In the genomic region with DNA sequence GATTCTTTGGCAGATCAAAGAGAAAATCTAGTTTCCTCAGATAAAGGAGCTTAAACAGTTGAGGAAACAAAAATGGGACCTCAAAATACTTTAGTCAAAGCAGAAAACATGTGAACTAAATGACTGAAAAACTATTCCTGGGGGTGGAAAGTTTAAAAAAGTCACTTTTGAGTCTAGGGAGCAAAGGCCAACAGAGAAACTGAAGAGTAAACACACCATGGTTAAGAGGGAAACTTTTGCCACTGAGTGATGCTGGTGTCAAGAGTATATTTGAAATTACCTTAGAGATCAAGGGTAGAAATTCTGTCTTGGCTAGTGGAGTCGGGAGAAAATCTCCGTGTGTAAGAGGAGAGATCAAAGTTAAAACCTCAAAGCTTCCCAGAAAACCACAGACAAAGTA, we compare ENCODE assay signal across 1 cellular context.
TF ChIP-seq lines count a peak whose summit lies in the region.

No MANE protein-coding gene starts in this region.

TF ChIP-seq in GM23338, 12 proteins besides CTCF, POLR2A, EP300 and RAD21 (continued from another document):
- TF ChIP-seq, protein P1, sequence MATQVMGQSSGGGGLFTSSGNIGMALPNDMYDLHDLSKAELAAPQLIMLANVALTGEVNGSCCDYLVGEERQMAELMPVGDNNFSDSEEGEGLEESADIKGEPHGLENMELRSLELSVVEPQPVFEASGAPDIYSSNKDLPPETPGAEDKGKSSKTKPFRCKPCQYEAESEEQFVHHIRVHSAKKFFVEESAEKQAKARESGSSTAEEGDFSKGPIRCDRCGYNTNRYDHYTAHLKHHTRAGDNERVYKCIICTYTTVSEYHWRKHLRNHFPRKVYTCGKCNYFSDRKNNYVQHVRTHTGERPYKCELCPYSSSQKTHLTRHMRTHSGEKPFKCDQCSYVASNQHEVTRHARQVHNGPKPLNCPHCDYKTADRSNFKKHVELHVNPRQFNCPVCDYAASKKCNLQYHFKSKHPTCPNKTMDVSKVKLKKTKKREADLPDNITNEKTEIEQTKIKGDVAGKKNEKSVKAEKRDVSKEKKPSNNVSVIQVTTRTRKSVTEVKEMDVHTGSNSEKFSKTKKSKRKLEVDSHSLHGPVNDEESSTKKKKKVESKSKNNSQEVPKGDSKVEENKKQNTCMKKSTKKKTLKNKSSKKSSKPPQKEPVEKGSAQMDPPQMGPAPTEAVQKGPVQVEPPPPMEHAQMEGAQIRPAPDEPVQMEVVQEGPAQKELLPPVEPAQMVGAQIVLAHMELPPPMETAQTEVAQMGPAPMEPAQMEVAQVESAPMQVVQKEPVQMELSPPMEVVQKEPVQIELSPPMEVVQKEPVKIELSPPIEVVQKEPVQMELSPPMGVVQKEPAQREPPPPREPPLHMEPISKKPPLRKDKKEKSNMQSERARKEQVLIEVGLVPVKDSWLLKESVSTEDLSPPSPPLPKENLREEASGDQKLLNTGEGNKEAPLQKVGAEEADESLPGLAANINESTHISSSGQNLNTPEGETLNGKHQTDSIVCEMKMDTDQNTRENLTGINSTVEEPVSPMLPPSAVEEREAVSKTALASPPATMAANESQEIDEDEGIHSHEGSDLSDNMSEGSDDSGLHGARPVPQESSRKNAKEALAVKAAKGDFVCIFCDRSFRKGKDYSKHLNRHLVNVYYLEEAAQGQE (IDR thresholded peaks at IDR 0.05; ENCODE audit: unreplicated experiment): no peak
- no peak for TF ChIP-seq CREB1 (CRISPR knock-in tag; IDR thresholded peaks at IDR 0.05; ENCODE audit: low read depth)
- TF ChIP-seq EZH2 (IDR thresholded peaks at IDR 0.05; ENCODE audit: low read depth, unreplicated experiment): no peak
- TF ChIP-seq, protein P2, sequence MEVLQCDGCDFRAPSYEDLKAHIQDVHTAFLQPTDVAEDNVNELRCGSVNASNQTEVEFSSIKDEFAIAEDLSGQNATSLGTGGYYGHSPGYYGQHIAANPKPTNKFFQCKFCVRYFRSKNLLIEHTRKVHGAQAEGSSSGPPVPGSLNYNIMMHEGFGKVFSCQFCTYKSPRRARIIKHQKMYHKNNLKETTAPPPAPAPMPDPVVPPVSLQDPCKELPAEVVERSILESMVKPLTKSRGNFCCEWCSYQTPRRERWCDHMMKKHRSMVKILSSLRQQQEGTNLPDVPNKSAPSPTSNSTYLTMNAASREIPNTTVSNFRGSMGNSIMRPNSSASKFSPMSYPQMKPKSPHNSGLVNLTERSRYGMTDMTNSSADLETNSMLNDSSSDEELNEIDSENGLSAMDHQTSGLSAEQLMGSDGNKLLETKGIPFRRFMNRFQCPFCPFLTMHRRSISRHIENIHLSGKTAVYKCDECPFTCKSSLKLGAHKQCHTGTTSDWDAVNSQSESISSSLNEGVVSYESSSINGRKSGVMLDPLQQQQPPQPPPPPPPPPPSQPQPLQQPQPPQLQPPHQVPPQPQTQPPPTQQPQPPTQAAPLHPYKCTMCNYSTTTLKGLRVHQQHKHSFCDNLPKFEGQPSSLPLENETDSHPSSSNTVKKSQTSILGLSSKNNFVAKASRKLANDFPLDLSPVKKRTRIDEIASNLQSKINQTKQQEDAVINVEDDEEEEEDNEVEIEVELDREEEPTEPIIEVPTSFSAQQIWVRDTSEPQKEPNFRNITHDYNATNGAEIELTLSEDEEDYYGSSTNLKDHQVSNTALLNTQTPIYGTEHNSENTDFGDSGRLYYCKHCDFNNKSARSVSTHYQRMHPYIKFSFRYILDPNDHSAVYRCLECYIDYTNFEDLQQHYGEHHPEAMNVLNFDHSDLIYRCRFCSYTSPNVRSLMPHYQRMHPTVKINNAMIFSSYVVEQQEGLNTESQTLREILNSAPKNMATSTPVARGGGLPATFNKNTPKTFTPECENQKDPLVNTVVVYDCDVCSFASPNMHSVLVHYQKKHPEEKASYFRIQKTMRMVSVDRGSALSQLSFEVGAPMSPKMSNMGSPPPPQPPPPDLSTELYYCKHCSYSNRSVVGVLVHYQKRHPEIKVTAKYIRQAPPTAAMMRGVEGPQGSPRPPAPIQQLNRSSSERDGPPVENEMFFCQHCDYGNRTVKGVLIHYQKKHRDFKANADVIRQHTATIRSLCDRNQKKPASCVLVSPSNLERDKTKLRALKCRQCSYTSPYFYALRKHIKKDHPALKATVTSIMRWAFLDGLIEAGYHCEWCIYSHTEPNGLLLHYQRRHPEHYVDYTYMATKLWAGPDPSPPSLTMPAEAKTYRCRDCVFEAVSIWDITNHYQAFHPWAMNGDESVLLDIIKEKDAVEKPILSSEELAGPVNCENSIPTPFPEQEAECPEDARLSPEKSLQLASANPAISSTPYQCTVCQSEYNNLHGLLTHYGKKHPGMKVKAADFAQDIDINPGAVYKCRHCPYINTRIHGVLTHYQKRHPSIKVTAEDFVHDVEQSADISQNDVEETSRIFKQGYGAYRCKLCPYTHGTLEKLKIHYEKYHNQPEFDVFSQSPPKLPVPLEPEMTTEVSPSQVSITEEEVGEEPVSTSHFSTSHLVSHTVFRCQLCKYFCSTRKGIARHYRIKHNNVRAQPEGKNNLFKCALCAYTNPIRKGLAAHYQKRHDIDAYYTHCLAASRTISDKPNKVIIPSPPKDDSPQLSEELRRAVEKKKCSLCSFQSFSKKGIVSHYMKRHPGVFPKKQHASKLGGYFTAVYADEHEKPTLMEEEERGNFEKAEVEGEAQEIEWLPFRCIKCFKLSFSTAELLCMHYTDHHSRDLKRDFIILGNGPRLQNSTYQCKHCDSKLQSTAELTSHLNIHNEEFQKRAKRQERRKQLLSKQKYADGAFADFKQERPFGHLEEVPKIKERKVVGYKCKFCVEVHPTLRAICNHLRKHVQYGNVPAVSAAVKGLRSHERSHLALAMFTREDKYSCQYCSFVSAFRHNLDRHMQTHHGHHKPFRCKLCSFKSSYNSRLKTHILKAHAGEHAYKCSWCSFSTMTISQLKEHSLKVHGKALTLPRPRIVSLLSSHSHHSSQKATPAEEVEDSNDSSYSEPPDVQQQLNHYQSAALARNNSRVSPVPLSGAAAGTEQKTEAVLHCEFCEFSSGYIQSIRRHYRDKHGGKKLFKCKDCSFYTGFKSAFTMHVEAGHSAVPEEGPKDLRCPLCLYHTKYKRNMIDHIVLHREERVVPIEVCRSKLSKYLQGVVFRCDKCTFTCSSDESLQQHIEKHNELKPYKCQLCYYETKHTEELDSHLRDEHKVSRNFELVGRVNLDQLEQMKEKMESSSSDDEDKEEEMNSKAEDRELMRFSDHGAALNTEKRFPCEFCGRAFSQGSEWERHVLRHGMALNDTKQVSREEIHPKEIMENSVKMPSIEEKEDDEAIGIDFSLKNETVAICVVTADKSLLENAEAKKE (CRISPR knock-in tag; IDR thresholded peaks at IDR 0.05): no peak
- TF ChIP-seq EZH2phosphoT487 (IDR thresholded peaks at IDR 0.05; ENCODE audit: unreplicated experiment): no peak
- no peak for TF ChIP-seq POLR2AphosphoS5 (IDR thresholded peaks at IDR 0.05; ENCODE audit: low read depth)
